ENCODE assay signal across 1 cellular context in the genomic region with DNA sequence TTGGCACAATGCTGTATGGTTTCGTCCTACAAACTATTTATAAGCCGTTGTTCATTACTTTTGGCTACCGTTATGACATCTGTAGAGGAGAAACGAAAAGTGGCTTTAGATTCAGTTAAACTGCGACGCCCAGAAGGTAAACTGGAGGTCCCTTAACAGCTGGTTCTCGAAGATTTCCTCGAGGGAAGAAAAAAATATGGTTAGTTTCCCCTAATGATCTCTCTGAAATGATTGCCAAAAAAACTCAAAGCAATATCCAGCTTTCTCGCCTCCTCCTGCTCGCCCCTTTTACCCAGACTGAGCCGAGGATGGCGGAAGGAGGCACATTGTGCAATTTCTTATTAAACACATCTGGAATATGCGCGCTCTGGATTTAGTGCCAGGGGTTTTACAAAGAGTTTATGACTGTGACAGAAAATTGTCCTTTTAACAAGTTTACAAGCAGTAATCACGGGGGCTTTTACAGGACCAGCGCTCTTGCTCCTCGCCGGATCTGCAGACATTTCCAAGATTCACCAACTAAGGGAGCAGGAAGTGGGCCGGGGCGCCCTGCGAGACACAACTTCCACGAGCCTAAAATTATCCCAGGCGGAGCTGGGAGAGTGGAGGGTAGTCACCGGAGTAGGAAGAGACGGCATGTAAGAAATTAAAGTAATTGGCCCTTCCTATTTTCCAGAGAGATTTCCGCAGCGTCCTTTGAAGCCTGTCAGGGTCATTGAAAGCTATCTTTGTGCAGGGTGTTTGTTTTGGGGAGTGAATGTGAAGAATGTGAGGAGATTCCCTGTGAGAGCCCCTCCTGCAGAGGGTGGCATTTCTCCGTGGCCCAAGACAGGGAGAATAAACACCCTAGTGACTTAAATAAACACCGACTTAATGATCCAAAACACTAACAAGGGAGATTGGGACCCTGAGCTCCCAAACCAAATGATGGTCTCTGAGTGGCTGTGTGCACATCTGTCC.
TF ChIP-seq lines count a peak whose summit lies in the region.

No MANE protein-coding gene starts in this region.

TF ChIP-seq in HepG2, 621 proteins besides CTCF, POLR2A, EP300 and RAD21 (continued from another document and continues in another):
- TF ChIP-seq, protein P1, sequence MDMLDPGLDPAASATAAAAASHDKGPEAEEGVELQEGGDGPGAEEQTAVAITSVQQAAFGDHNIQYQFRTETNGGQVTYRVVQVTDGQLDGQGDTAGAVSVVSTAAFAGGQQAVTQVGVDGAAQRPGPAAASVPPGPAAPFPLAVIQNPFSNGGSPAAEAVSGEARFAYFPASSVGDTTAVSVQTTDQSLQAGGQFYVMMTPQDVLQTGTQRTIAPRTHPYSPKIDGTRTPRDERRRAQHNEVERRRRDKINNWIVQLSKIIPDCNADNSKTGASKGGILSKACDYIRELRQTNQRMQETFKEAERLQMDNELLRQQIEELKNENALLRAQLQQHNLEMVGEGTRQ (IDR thresholded peaks at IDR 0.05; ENCODE audit: low read depth, low read length) = no peak
- TF ChIP-seq, protein P1 (CRISPR knock-in tag; IDR thresholded peaks at IDR 0.05; ENCODE audit: borderline replicate concordance) = no peak
- TF ChIP-seq ZMAT3 (CRISPR knock-in tag; conservative IDR thresholded peaks at IDR 0.05) (no peak), ZNF326 (CRISPR knock-in tag; IDR thresholded peaks at IDR 0.05; ENCODE audit: borderline replicate concordance) (no peak), SMC3 (IDR thresholded peaks at IDR 0.05; ENCODE audit: low read length) (peak; percentile 15; the same call in 1 of the 2 replicates), ZNF75D (CRISPR knock-in tag; IDR thresholded peaks at IDR 0.05; ENCODE audit: borderline replicate concordance) (no peak), BHLHE40 (IDR thresholded peaks at IDR 0.05; ENCODE audit: low read length) (no peak), ZNF160 (CRISPR knock-in tag; IDR thresholded peaks at IDR 0.05) (no peak), ATM (IDR thresholded peaks at IDR 0.05; ENCODE audit: borderline replicate concordance) (no peak), ADNP (CRISPR knock-in tag; IDR thresholded peaks at IDR 0.05) (no peak), ZFP41 (CRISPR knock-in tag; IDR thresholded peaks at IDR 0.05; ENCODE audit: borderline replicate concordance) (no peak), ZNF432 (CRISPR knock-in tag; IDR thresholded peaks at IDR 0.05; ENCODE audit: borderline replicate concordance) (no peak), CAMTA2 (CRISPR knock-in tag; IDR thresholded peaks at IDR 0.05; ENCODE audit: borderline replicate concordance) (no peak), NCOR1 (IDR thresholded peaks at IDR 0.05; ENCODE audit: borderline replicate concordance, low read length) (no peak), ZIK1 (CRISPR knock-in tag; IDR thresholded peaks at IDR 0.05; ENCODE audit: borderline replicate concordance, low read depth) (no peak), ASH2L (IDR thresholded peaks at IDR 0.05; ENCODE audit: insufficient read length, low read depth, low read length) (peak; percentile 42), ZNF850 (CRISPR knock-in tag; conservative IDR thresholded peaks at IDR 0.05) (no peak), ZFP36 (IDR thresholded peaks at IDR 0.05; ENCODE audit: borderline replicate concordance, low read depth, low read length, partially characterized antibody) (no peak), DPF2 (CRISPR knock-in tag; IDR thresholded peaks at IDR 0.05; ENCODE audit: borderline replicate concordance, low read depth) (no peak), PHF21A (CRISPR knock-in tag; IDR thresholded peaks at IDR 0.05) (no peak; the same call in 1 of the 2 replicates), ZNF180 (CRISPR knock-in tag; IDR thresholded peaks at IDR 0.05; ENCODE audit: borderline replicate concordance, low read depth) (no peak), ETV5 (CRISPR knock-in tag; IDR thresholded peaks at IDR 0.05; ENCODE audit: borderline replicate concordance) (peak; percentile 53; the same call in 1 of the 2 replicates), ZNF468 (CRISPR knock-in tag; IDR thresholded peaks at IDR 0.05) (no peak), ZNF616 (CRISPR knock-in tag; IDR thresholded peaks at IDR 0.05; ENCODE audit: low read depth) (no peak), ZNF354B (CRISPR knock-in tag; IDR thresholded peaks at IDR 0.05) (no peak), GATAD2A (CRISPR knock-in tag; IDR thresholded peaks at IDR 0.05) (peak; percentile 64), RAD51 (IDR thresholded peaks at IDR 0.05; ENCODE audit: borderline replicate concordance) (no peak), HMG20A (CRISPR knock-in tag; IDR thresholded peaks at IDR 0.05; ENCODE audit: borderline replicate concordance) (peak; percentile 47; the same call in 1 of the 2 replicates), ETV6 (CRISPR knock-in tag; conservative IDR thresholded peaks at IDR 0.05) (no peak), ARHGAP35 (CRISPR knock-in tag; IDR thresholded peaks at IDR 0.05; ENCODE audit: borderline replicate concordance) (no peak), SALL2 (CRISPR knock-in tag; IDR thresholded peaks at IDR 0.05) (no peak)
- TF ChIP-seq, protein P2, sequence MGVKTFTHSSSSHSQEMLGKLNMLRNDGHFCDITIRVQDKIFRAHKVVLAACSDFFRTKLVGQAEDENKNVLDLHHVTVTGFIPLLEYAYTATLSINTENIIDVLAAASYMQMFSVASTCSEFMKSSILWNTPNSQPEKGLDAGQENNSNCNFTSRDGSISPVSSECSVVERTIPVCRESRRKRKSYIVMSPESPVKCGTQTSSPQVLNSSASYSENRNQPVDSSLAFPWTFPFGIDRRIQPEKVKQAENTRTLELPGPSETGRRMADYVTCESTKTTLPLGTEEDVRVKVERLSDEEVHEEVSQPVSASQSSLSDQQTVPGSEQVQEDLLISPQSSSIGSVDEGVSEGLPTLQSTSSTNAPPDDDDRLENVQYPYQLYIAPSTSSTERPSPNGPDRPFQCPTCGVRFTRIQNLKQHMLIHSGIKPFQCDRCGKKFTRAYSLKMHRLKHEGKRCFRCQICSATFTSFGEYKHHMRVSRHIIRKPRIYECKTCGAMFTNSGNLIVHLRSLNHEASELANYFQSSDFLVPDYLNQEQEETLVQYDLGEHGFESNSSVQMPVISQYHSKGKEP (CRISPR knock-in tag; IDR thresholded peaks at IDR 0.05) = no peak
- TF ChIP-seq, protein P3, sequence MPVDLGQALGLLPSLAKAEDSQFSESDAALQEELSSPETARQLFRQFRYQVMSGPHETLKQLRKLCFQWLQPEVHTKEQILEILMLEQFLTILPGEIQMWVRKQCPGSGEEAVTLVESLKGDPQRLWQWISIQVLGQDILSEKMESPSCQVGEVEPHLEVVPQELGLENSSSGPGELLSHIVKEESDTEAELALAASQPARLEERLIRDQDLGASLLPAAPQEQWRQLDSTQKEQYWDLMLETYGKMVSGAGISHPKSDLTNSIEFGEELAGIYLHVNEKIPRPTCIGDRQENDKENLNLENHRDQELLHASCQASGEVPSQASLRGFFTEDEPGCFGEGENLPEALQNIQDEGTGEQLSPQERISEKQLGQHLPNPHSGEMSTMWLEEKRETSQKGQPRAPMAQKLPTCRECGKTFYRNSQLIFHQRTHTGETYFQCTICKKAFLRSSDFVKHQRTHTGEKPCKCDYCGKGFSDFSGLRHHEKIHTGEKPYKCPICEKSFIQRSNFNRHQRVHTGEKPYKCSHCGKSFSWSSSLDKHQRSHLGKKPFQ (CRISPR knock-in tag; IDR thresholded peaks at IDR 0.05; ENCODE audit: insufficient replicate concordance) = no peak
- TF ChIP-seq, protein P4, sequence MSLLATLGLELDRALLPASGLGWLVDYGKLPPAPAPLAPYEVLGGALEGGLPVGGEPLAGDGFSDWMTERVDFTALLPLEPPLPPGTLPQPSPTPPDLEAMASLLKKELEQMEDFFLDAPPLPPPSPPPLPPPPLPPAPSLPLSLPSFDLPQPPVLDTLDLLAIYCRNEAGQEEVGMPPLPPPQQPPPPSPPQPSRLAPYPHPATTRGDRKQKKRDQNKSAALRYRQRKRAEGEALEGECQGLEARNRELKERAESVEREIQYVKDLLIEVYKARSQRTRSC (CRISPR knock-in tag; IDR thresholded peaks at IDR 0.05; ENCODE audit: low read depth) = no peak
- TF ChIP-seq, protein P5, sequence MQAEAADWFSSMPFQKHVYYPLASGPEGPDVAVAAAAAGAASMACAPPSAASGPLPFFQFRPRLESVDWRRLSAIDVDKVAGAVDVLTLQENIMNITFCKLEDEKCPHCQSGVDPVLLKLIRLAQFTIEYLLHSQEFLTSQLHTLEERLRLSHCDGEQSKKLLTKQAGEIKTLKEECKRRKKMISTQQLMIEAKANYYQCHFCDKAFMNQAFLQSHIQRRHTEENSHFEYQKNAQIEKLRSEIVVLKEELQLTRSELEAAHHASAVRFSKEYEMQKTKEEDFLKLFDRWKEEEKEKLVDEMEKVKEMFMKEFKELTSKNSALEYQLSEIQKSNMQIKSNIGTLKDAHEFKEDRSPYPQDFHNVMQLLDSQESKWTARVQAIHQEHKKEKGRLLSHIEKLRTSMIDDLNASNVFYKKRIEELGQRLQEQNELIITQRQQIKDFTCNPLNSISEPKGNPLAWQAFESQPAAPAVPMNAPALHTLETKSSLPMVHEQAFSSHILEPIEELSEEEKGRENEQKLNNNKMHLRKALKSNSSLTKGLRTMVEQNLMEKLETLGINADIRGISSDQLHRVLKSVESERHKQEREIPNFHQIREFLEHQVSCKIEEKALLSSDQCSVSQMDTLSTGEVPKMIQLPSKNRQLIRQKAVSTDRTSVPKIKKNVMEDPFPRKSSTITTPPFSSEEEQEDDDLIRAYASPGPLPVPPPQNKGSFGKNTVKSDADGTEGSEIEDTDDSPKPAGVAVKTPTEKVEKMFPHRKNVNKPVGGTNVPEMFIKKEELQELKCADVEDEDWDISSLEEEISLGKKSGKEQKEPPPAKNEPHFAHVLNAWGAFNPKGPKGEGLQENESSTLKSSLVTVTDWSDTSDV (CRISPR knock-in tag; IDR thresholded peaks at IDR 0.05) = no peak
- TF ChIP-seq, protein P6, sequence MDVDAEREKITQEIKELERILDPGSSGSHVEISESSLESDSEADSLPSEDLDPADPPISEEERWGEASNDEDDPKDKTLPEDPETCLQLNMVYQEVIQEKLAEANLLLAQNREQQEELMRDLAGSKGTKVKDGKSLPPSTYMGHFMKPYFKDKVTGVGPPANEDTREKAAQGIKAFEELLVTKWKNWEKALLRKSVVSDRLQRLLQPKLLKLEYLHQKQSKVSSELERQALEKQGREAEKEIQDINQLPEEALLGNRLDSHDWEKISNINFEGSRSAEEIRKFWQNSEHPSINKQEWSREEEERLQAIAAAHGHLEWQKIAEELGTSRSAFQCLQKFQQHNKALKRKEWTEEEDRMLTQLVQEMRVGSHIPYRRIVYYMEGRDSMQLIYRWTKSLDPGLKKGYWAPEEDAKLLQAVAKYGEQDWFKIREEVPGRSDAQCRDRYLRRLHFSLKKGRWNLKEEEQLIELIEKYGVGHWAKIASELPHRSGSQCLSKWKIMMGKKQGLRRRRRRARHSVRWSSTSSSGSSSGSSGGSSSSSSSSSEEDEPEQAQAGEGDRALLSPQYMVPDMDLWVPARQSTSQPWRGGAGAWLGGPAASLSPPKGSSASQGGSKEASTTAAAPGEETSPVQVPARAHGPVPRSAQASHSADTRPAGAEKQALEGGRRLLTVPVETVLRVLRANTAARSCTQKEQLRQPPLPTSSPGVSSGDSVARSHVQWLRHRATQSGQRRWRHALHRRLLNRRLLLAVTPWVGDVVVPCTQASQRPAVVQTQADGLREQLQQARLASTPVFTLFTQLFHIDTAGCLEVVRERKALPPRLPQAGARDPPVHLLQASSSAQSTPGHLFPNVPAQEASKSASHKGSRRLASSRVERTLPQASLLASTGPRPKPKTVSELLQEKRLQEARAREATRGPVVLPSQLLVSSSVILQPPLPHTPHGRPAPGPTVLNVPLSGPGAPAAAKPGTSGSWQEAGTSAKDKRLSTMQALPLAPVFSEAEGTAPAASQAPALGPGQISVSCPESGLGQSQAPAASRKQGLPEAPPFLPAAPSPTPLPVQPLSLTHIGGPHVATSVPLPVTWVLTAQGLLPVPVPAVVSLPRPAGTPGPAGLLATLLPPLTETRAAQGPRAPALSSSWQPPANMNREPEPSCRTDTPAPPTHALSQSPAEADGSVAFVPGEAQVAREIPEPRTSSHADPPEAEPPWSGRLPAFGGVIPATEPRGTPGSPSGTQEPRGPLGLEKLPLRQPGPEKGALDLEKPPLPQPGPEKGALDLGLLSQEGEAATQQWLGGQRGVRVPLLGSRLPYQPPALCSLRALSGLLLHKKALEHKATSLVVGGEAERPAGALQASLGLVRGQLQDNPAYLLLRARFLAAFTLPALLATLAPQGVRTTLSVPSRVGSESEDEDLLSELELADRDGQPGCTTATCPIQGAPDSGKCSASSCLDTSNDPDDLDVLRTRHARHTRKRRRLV (CRISPR knock-in tag; IDR thresholded peaks at IDR 0.05) = no peak
- TF ChIP-seq, protein P7, sequence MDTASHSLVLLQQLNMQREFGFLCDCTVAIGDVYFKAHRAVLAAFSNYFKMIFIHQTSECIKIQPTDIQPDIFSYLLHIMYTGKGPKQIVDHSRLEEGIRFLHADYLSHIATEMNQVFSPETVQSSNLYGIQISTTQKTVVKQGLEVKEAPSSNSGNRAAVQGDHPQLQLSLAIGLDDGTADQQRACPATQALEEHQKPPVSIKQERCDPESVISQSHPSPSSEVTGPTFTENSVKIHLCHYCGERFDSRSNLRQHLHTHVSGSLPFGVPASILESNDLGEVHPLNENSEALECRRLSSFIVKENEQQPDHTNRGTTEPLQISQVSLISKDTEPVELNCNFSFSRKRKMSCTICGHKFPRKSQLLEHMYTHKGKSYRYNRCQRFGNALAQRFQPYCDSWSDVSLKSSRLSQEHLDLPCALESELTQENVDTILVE (CRISPR knock-in tag; IDR thresholded peaks at IDR 0.05) = no peak
